8 cellular contexts compared by ENCODE assay signal in the genomic region with DNA sequence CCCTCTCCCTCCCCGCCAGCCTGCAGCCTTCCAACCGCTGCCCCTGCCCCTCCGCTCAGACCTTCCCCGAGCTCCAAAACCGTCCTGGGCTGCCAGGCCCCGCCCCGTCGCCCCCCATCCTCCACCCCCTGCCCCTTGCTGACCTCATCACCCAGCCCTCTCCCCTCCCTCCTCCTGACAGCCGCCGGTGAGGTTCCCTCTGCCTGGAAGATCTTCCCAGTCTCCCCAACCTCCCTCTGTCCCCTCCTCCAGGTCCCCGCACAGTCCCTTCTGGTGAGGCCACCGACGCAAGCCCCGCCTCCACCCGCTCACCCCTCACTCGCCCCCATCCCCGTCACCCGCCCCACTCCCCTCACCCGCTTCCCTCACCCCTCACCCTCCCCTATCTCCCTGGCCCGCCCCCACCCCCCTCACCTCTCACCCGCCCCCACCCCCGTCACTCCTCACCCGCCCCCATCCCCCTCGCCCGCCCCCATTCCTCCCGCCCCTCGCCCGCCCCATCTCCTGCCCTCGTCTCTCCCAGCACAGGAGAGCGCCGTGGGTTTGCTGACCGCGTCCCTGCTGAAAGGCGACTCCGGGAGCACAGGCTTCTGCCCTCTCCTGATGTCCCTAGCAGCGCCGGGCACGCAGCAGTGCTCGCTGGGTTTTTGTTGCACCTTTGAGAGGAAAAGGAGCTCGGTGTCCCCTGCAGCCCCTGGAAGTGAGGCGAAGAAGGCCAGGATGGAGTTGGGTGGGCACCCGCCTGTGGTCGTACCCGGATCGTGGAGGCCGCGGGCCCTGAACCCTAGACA. TPM values are rescaled to one million over a fixed set of nuclear protein-coding genes. Genes with fewer than 3 reads are reported as not detected.
DNase-seq lines count a peak whose midpoint lies in the region; ATAC-seq and TF ChIP-seq lines count a peak whose summit lies in the region.

No MANE protein-coding gene starts in this region.

- H3K27me3 ChIP-seq in liver (ENCODE audit: control insufficient read depth in 4 of 4, insufficient read depth in 4 of 4, low read length in 3 of 4) = no peaks in the 10 kb centered on the region
- H3K27me3 ChIP-seq in transverse colon = peaks cover 5% of the 10 kb centered on the region

- H3K4me1 ChIP-seq in liver (ENCODE audit: control insufficient read depth in 4 of 4, insufficient read depth in 4 of 4, low read length in 3 of 4) (peaks cover 3 to 22% (median 11%) of the 10 kb centered on the region in 4 donors), transverse colon (peaks cover 23 to 47% (median 34%) of the 10 kb centered on the region in 4 donors)

- CTCF ChIA-PET in MCF 10A (lab: Yijun Ruan, JAX) = interaction anchor here (0.6 to 1.2 kb wide), 12 partner anchors 9 to 1962 kb away, joined by 3 to 10 read pairs (median 3); partner anchors contain the start of gene ATXN10

- DNase-seq in GM12865 (ENCODE audit: low read depth) (no peak), NCI-H774 (lab: John Stamatoyannopoulos, UW) (peak; percentile 3), MCF 10A (ENCODE audit: unreplicated experiment) (no peak), transverse colon (peak; percentile 45), Ammon's horn (ENCODE audit: low spot score) (no peak)

- no peaks in the 10 kb centered on the region for H3K9me3 Mint-ChIP-seq in MCF 10A (ENCODE audit: unreplicated experiment)

- H3K4me3 ChIP-seq in GM12865 (ENCODE audit: low read depth, low read length) = peak overlapping the region; percentile 51
- H3K4me3 ChIP-seq in liver (ENCODE audit: low read depth in 1 of 3, low read length in 3 of 3) = peak overlapping the region; percentile 41 to 66 (median 52)
- H3K4me3 ChIP-seq in transverse colon = peak overlapping the region; percentile 32 to 74 (median 42)

- H3K9ac ChIP-seq in liver (ENCODE audit: low read depth in 1 of 2, low read length in 2 of 2) = peak overlapping the region in 1 of 2 donors; percentile 16

- peak overlapping the region; percentile 74 for H3K4me3 Mint-ChIP-seq in MCF 10A (ENCODE audit: unreplicated experiment)

- peaks cover 8% of the 10 kb centered on the region for H3K4me1 Mint-ChIP-seq in MCF 10A (ENCODE audit: insufficient read depth, unreplicated experiment)

- no peaks in the 10 kb centered on the region for H3K36me3 Mint-ChIP-seq in MCF 10A (ENCODE audit: insufficient read depth, unreplicated experiment)

- in situ Hi-C loops in transverse colon (cut with MboI; ENCODE audit: low pct_ligation_motif_present in 1 of 4, low pct_unique_long_range_greater_than_20kb in 1 of 4, low sequenced_read_pairs in 3 of 4) = loop anchor here (5.0 to 25.0 kb wide), 7 partner anchors 56 to 294 kb away; no protein-coding TSS in a partner anchor

- no peaks in the 10 kb centered on the region for H3K27me3 Mint-ChIP-seq in MCF 10A (ENCODE audit: insufficient read depth, unreplicated experiment)

- POLR2A ChIA-PET in MCF 10A (lab: Yijun Ruan, JAX) = interaction anchor here (0.6 to 1.2 kb wide), 3 partner anchors 22 to 103 kb away, joined by 3 read pairs; no protein-coding TSS in a partner anchor

- ATAC-seq in GM18517 (IDR thresholded peaks at IDR 0.05; ENCODE audit: unreplicated experiment) = no peak

- intact Hi-C loops in MCF 10A (cut with micrococcal nuclease) (loop anchor here (10.0 kb wide), 1 partner anchor 294 kb away; no protein-coding TSS in a partner anchor), transverse colon (cut with DNase I; ENCODE audit: low total_unique reads) (loop anchor here (1.0 kb wide), 1 partner anchor 167 kb away; no protein-coding TSS in a partner anchor)

- BruUV-seq in MCF 10A (replicated peaks; lab: Mats Ljungman, UMichigan) = no TSS peak

- TF ChIP-seq CTCF in 22Rv1 (IDR thresholded peaks at IDR 0.05) (no peak), GM12865 (IDR thresholded peaks at IDR 0.05; ENCODE audit: insufficient read depth, low read depth, low read length, missing control alignments) (no peak), MCF 10A (IDR thresholded peaks at IDR 0.05; ENCODE audit: unreplicated experiment) (no peak), liver (IDR thresholded peaks at IDR 0.05; ENCODE audit: low read depth, low read length, missing input control) (no peak), transverse colon (IDR thresholded peaks at IDR 0.05) (no peak)

- peak overlapping the region; percentile 30; the same call in 1 of the 2 replicates for H3K27ac ChIP-seq in 22Rv1
- no peak overlapping the region for H3K27ac ChIP-seq in liver (ENCODE audit: low read depth in 1 of 2, low read length in 2 of 2)
- H3K27ac ChIP-seq in transverse colon = peak overlapping the region; percentile 46 to 64 (median 52)

- H3K9me3 ChIP-seq in liver (ENCODE audit: control insufficient read depth in 4 of 4, low read length in 3 of 4) (no peaks in the 10 kb centered on the region), transverse colon (no peaks in the 10 kb centered on the region)

- no peak for TF ChIP-seq EP300 in transverse colon (IDR thresholded peaks at IDR 0.05; ENCODE audit: low read depth)

- no peak overlapping the region for H3K27ac Mint-ChIP-seq in MCF 10A (ENCODE audit: low read depth, unreplicated experiment)

- H3K36me3 ChIP-seq in liver (ENCODE audit: control insufficient read depth in 4 of 4, insufficient read depth in 3 of 4, low read depth in 1 of 4, low read length in 3 of 4) (no peaks in the 10 kb centered on the region), transverse colon (no peaks in the 10 kb centered on the region)

- TF ChIP-seq RAD21 in liver (IDR thresholded peaks at IDR 0.05) = no peak

- TF ChIP-seq POLR2A in transverse colon (IDR thresholded peaks at IDR 0.05) = no peak

- 4% methylated on average over 47 of the region's 47 CpGs for WGBS in liver
- WGBS in transverse colon (ENCODE audit: low coverage in 1 of 2), 2 donors = 2% methylated on average over 26 of the region's 47 CpGs; no CpG with 5 or more reads in 1 of the 2 donors

TF ChIP-seq in liver, 16 proteins besides CTCF, POLR2A, EP300 and RAD21:
- TF ChIP-seq EGR1 (IDR thresholded peaks at IDR 0.05; ENCODE audit: low read depth in 2 of 2) = no peak
- TF ChIP-seq RXRA (IDR thresholded peaks at IDR 0.05) = no peak
- no peak for TF ChIP-seq TAF1 (conservative IDR thresholded peaks at IDR 0.05)

RNA-seq across cellular contexts. Expression of gene UPK3A, which starts 16.4 kb away (rescaled TPM):
- total RNA-seq in MCF 10A (2022) (not detected in 2 replicates), liver (under 1 TPM in 1 of 2 donors, not detected in 1; 0.42 TPM), transverse colon (under 1 TPM in 1 of 4 donors, not detected in 3; 0.79 TPM)
- polyA plus RNA-seq in liver = not detected

RNA-seq across cellular contexts. Expression of gene KIAA0930, which starts 27.7 kb away (rescaled TPM):
- total RNA-seq in MCF 10A (2022) = 61.9 and 63.4 TPM in 2 replicates
- 10 to 100 TPM; 14.9 to 20.4 TPM for total RNA-seq in liver
- 10 to 100 TPM in 1 of 2 donors, 1 to 10 TPM in 1; 6.1 to 30.0 TPM for polyA plus RNA-seq in liver
- 10 to 100 TPM; 18.0 to 51.2 (median 25.1) TPM for total RNA-seq in transverse colon

RNA-seq across cellular contexts. Expression of gene FAM118A, which starts 41.4 kb away (rescaled TPM):
- total RNA-seq in MCF 10A (2022) (16.0 and 16.7 TPM in 2 replicates), liver (10 to 100 TPM in 1 of 2 donors, 1 to 10 TPM in 1; 4.7 to 36.0 TPM), transverse colon (100 to 1,000 TPM in 2 of 4 donors, 10 to 100 TPM in 2; 46.0 to 424 (median 210) TPM)
- 1 to 10 TPM; 4.9 to 6.3 TPM for polyA plus RNA-seq in liver

Comparison
In these comparisons a context has a peak if more than half of its experiments do, and no peak if none do; other contexts are left out.
1. H3K27ac ChIP-seq: peak in 22Rv1 (single experiment) and transverse colon (4 of 4); none in liver (0 of 2).
2. DNase-seq: peak in NCI-H774 (single experiment) and transverse colon (single experiment); none in GM12865 (single experiment), MCF 10A (single experiment) and Ammon's horn (single experiment).
3. Peak in every context shown above with its lines, with median percentiles within 50 percentile points of each other: H3K4me3 ChIP-seq.